8 cellular contexts compared by ENCODE assay signal in the genomic region with DNA sequence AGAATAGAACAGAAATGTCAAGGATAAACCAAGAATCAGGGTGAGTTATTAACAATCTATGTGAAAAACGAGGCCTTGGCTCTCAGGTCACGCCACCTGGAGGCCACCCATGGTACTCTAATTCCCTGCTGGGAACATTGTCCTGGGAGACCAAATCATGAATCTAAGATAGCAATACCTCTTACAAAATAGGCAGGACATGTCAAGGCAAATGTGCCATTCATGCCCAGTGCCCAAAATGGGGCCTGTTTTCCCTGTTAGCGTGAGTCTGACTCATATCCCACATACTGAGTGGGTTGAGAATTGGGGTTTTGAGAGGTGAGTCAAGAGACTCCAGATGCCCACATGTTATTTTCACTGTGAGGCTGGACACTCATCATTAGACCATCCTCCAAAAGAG.
DNase-seq lines count a peak whose midpoint lies in the region; ATAC-seq and TF ChIP-seq lines count a peak whose summit lies in the region.

No MANE protein-coding gene starts in this region.

- DNase-seq in DMS 273 (lab: John Stamatoyannopoulos, UW; ENCODE audit: unreplicated experiment) (peak; percentile 58), DMS 273 treated with DMSO at 0.1 percent for 48 hours (lab: John Stamatoyannopoulos, UW) (no peak), Karpas-422 (peak; percentile 65), immature natural killer cell (peak; percentile 4 to 19 (median 6)), tibial nerve (ENCODE audit: low spot score in 2 of 2) (no peak)
- DNase-seq in activated naive CD8-positive, alpha-beta T cell treated with anti-CD3 and anti-CD28 coated beads, Interleukin-2, amount 50 U/mL, for 24 hours, result peak; percentile 2

- no peak overlapping the region for H3K27ac Mint-ChIP-seq in activated naive CD8-positive, alpha-beta T cell treated with anti-CD3 and anti-CD28 coated beads, Interleukin-2, amount 50 U/mL, for 24 hours
- no peak overlapping the region for H3K27ac Mint-ChIP-seq in immature natural killer cell

- H3K36me3 ChIP-seq in Karpas-422 (ENCODE audit: insufficient read depth, low read length) (no peaks in the 10 kb centered on the region), tibial nerve (no peaks in the 10 kb centered on the region)

- no peak overlapping the region for H3K9ac ChIP-seq in Karpas-422 (ENCODE audit: low read length)

- 0 out of 2 replicates have a peak, but pooled peaks cover 3% of the 10 kb centered on the region for H3K27me3 ChIP-seq in Karpas-422 (ENCODE audit: low read length)
- no peaks in the 10 kb centered on the region for H3K27me3 ChIP-seq in tibial nerve

- ATAC-seq in GM19372 (IDR thresholded peaks at IDR 0.05; ENCODE audit: low read depth, unreplicated experiment) (peak; percentile 51), HG03196 (IDR thresholded peaks at IDR 0.05; ENCODE audit: unreplicated experiment) (no peak)
- ATAC-seq in activated naive CD8-positive, alpha-beta T cell treated with anti-CD3 and anti-CD28 coated beads, Interleukin-2, amount 50 U/mL, for 24 hours, result peak; percentile 84

- H4K20me1 ChIP-seq in Karpas-422 (ENCODE audit: insufficient read depth, low read depth, low read length), result no peaks in the 10 kb centered on the region

- H3K4me3 ChIP-seq in Karpas-422 (ENCODE audit: low read length) (no peak overlapping the region), tibial nerve (no peak overlapping the region)

- H3K9me3 Mint-ChIP-seq in activated naive CD8-positive, alpha-beta T cell treated with anti-CD3 and anti-CD28 coated beads, Interleukin-2, amount 50 U/mL, for 24 hours, result peaks cover 12% of the 10 kb centered on the region
- peaks cover 0 to 2% (median 0%) of the 10 kb centered on the region in 6 donors for H3K9me3 Mint-ChIP-seq in immature natural killer cell

- H3K36me3 Mint-ChIP-seq in activated naive CD8-positive, alpha-beta T cell treated with anti-CD3 and anti-CD28 coated beads, Interleukin-2, amount 50 U/mL, for 24 hours (ENCODE audit: low read depth), result peaks cover 5% of the 10 kb centered on the region
- no peaks in the 10 kb centered on the region for H3K36me3 Mint-ChIP-seq in immature natural killer cell

- 71% methylated on average over 3 of the region's 3 CpGs for WGBS in tibial nerve, 2 donors

- H2AFZ ChIP-seq in Karpas-422 (ENCODE audit: low read length), result no peak overlapping the region

- no peaks in the 10 kb centered on the region for H3K9me2 ChIP-seq in Karpas-422 (replicated peaks; ENCODE audit: insufficient read depth, low read length)

- H3K4me1 ChIP-seq in Karpas-422 (ENCODE audit: low read length) (no peaks in the 10 kb centered on the region), tibial nerve (no peaks in the 10 kb centered on the region)

- no peak for TF ChIP-seq POLR2A in tibial nerve (IDR thresholded peaks at IDR 0.05)

- peaks cover 11% of the 10 kb centered on the region for H3K4me1 Mint-ChIP-seq in activated naive CD8-positive, alpha-beta T cell treated with anti-CD3 and anti-CD28 coated beads, Interleukin-2, amount 50 U/mL, for 24 hours
- no peaks in the 10 kb centered on the region for H3K4me1 Mint-ChIP-seq in immature natural killer cell

- H3K27me3 Mint-ChIP-seq in activated naive CD8-positive, alpha-beta T cell treated with anti-CD3 and anti-CD28 coated beads, Interleukin-2, amount 50 U/mL, for 24 hours, result no peaks in the 10 kb centered on the region
- peaks cover 1 to 2% (median 2%) of the 10 kb centered on the region in 3 donors for H3K27me3 Mint-ChIP-seq in immature natural killer cell (ENCODE audit: low read depth in 3 of 3)

- H3K4me2 ChIP-seq in Karpas-422 (ENCODE audit: low read depth, low read length, poor library complexity, severe bottlenecking), result no peak overlapping the region

- TF ChIP-seq EP300 in tibial nerve (IDR thresholded peaks at IDR 0.05), result no peak

- no peaks in the 10 kb centered on the region for H3K9me3 ChIP-seq in Karpas-422 (ENCODE audit: low read length)
- peaks cover 0 to 21% (median under 1%) of the 10 kb centered on the region in 4 donors for H3K9me3 ChIP-seq in tibial nerve

- TF ChIP-seq CTCF in tibial nerve (IDR thresholded peaks at IDR 0.05), result peak in 3 of 5 experiments; percentile 10 to 17 (median 12)

- no peaks in the 10 kb centered on the region for H3K79me2 ChIP-seq in Karpas-422 (ENCODE audit: low read length)

- H3K27ac ChIP-seq in Karpas-422 (ENCODE audit: low read length) (no peak overlapping the region), tibial nerve (no peak overlapping the region)

- no peak overlapping the region for H3K4me3 Mint-ChIP-seq in activated naive CD8-positive, alpha-beta T cell treated with anti-CD3 and anti-CD28 coated beads, Interleukin-2, amount 50 U/mL, for 24 hours
- no peak overlapping the region for H3K4me3 Mint-ChIP-seq in immature natural killer cell

Comparison
In these comparisons a context has a peak if more than half of its experiments do, and no peak if none do; other contexts are left out.
1. DNase-seq: peak in DMS 273 (single experiment), Karpas-422 (single experiment), activated naive CD8-positive, alpha-beta T cell treated with anti-CD3 and anti-CD28 coated beads, Interleukin-2, amount 50 U/mL, for 24 hours (single experiment) and immature natural killer cell (3 of 3); none in DMS 273 treated with DMSO at 0.1 percent for 48 hours (single experiment) and tibial nerve (0 of 2).